In the genomic region with DNA sequence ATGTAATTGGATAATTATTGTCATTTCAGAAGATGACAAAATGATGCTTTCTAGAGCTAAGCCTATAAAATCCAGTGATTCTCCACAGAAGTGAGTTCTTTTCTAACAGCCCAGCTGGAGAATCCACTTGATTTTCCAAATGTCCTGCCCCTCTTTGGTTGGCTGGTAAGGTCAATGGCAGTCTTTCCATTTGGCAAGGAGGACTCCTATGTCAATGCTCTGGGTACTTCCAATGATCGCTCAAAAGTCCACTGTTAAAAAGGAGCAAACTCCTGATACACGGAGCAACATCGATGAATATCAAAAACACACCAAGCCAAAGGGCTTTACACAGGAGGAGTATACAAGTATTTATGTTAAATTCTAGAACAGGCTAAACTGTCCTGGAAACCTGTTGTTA, we compare ENCODE assay signal across 10 cellular contexts. TPM values are rescaled to one million over a fixed set of nuclear protein-coding genes. Genes with fewer than 3 reads are reported as not detected.
DNase-seq lines count a peak whose midpoint lies in the region; ATAC-seq and TF ChIP-seq lines count a peak whose summit lies in the region.
"Had no signal": no experiment of that assay in that cellular context is flagged by ENCODE, and none has a peak within 500 bp of the region (broad histone marks: within the 10 kb centered on the region; RNA-seq: fewer than 3 reads in every experiment).

No MANE protein-coding gene starts in this region.

- H3K4me1 Mint-ChIP-seq in CD8-positive, alpha-beta T cell (ENCODE audit: low read depth): peaks cover 97% of the 10 kb centered on the region

- peak overlapping the region; percentile 45 for H3K27ac ChIP-seq in CD8-positive, alpha-beta T cell (ENCODE audit: low read depth, low read length)
- H3K27ac ChIP-seq in SJSA1 (peak overlapping the region; percentile 57), esophagus muscularis mucosa (replicated peaks in 1 of 4) (peak overlapping the region; percentile 70 to 79 (median 76)), osteoblast (ENCODE audit: low read depth, low read length) (peak overlapping the region; percentile 82)
- H3K27ac ChIP-seq: SJCRH30 had no signal

- H3K79me2 ChIP-seq in osteoblast (ENCODE audit: insufficient read depth, low read length): peaks cover 33% of the 10 kb centered on the region

- H3K27me3 ChIP-seq in CD8-positive, alpha-beta T cell (ENCODE audit: insufficient read depth, low read length): no peaks in the 10 kb centered on the region
- H3K27me3 ChIP-seq in SJSA1 (replicated peaks) (no peaks in the 10 kb centered on the region), esophagus muscularis mucosa (no peaks in the 10 kb centered on the region), osteoblast (ENCODE audit: insufficient read depth, low read length) (no peaks in the 10 kb centered on the region)
- H3K27me3 ChIP-seq: SJCRH30 had no signal

- no peaks in the 10 kb centered on the region for H3K9me3 ChIP-seq in CD8-positive, alpha-beta T cell (ENCODE audit: low read length)
- H3K9me3 ChIP-seq in SJSA1 (replicated peaks): no peaks in the 10 kb centered on the region
- no peaks in the 10 kb centered on the region for H3K9me3 ChIP-seq in esophagus muscularis mucosa
- H3K9me3 ChIP-seq in osteoblast (ENCODE audit: low read depth, low read length): no peaks in the 10 kb centered on the region
- H3K9me3 ChIP-seq: SJCRH30 had no signal

- peaks cover 14% of the 10 kb centered on the region for H3K36me3 ChIP-seq in CD8-positive, alpha-beta T cell (ENCODE audit: insufficient read depth, low read length)
- peaks cover 75% of the 10 kb centered on the region for H3K36me3 ChIP-seq in SJSA1
- peaks cover 0 to 62% (median 27%) of the 10 kb centered on the region in 4 donors for H3K36me3 ChIP-seq in esophagus muscularis mucosa
- peaks cover 49% of the 10 kb centered on the region for H3K36me3 ChIP-seq in osteoblast (ENCODE audit: insufficient read depth, low read length)

- CTCF ChIA-PET in CD8-positive, alpha-beta T cell (lab: Charles Lee): interaction anchor here (1.1 to 12.1 kb wide), 6 partner anchors 8 to 72 kb away, joined by 3 to 134 read pairs (median 22); partner anchors contain the start of gene STK17A

- no peak overlapping the region for H3K4me3 Mint-ChIP-seq in CD8-positive, alpha-beta T cell

- no peak overlapping the region for H3K4me3 ChIP-seq in CD8-positive, alpha-beta T cell (ENCODE audit: low read depth, low read length)
- H3K4me3 ChIP-seq in SJSA1: no peak overlapping the region
- peak overlapping the region in 1 of 4 donors; percentile 5 for H3K4me3 ChIP-seq in esophagus muscularis mucosa
- no peak overlapping the region for H3K4me3 ChIP-seq in osteoblast (ENCODE audit: insufficient read depth, low read length)
- H3K4me3 ChIP-seq: SJCRH30 had no signal

- TF ChIP-seq CTCF in CD8-positive, alpha-beta T cell (IDR thresholded peaks at IDR 0.05): no peak
- TF ChIP-seq CTCF in esophagus muscularis mucosa (IDR thresholded peaks at IDR 0.05): no peak
- TF ChIP-seq CTCF in osteoblast (IDR thresholded peaks at IDR 0.05; ENCODE audit: extremely low read depth, low read depth, low read length): no peak

- WGBS in esophagus muscularis mucosa: 96% methylated on average over 3 of the region's 3 CpGs

- no peak for TF ChIP-seq EP300 in esophagus muscularis mucosa (IDR thresholded peaks at IDR 0.05)

- H2AFZ ChIP-seq in osteoblast (ENCODE audit: low read length): no peak overlapping the region

- no peak for ATAC-seq in CD8-positive, alpha-beta T cell

- H3K4me1 ChIP-seq in CD8-positive, alpha-beta T cell (ENCODE audit: insufficient read depth, low read length): peaks cover 97% of the 10 kb centered on the region
- H3K4me1 ChIP-seq in SJSA1 (replicated peaks) (peaks cover 16% of the 10 kb centered on the region), esophagus muscularis mucosa (peaks cover 39 to 57% (median 50%) of the 10 kb centered on the region in 4 donors), osteoblast (ENCODE audit: insufficient read depth, low read length) (peaks cover 46% of the 10 kb centered on the region)

- DNase-seq in CD8-positive, alpha-beta T cell: no peak
- DNase-seq in SJSA1 (ENCODE audit: low read depth in 1 of 2, low spot score in 2 of 2): no peak
- no peak for DNase-seq in esophagus muscularis mucosa (ENCODE audit: extremely low spot score)
- DNase-seq in osteoblast (ENCODE audit: insufficient read length, low spot score, missing footprints): no peak
- DNase-seq in OCI-M1 (lab: John Stamatoyannopoulos, UW): no peak
- DNase-seq in activated effector memory CD4-positive, alpha-beta T cell treated with anti-CD3 and anti-CD28 coated beads, Interleukin-2, amount 50 U/mL, for 16 hours: no peak
- DNase-seq in stimulated activated CD8-positive, alpha-beta memory T cell treated with anti-CD3 and anti-CD28 coated beads, Interleukin-4, amount 100 ng/mL, for 48 hours: no peak
- DNase-seq in globus pallidus (ENCODE audit: low spot score): no peak
- DNase-seq: midbrain, SJCRH30 had no signal

- peaks cover 5% of the 10 kb centered on the region for H4K20me1 ChIP-seq in osteoblast (ENCODE audit: insufficient read depth, low read length)

- intact Hi-C loops in CD8-positive, alpha-beta T cell (cut with DNase I, micrococcal nuclease): no loop called here
- intact Hi-C loops in esophagus muscularis mucosa (cut with DNase I): no loop called here

- H3K27me3 Mint-ChIP-seq in CD8-positive, alpha-beta T cell (ENCODE audit: low read depth): no peaks in the 10 kb centered on the region

- no peak for TF ChIP-seq POLR2A in esophagus muscularis mucosa (IDR thresholded peaks at IDR 0.05; ENCODE audit: low read depth)

- POLR2A ChIA-PET in CD8-positive, alpha-beta T cell (lab: Charles Lee): interaction anchor here (0.7 to 3.9 kb wide), 5 partner anchors 9 to 54 kb away, joined by 3 to 39 read pairs (median 3); no protein-coding TSS in a partner anchor

- peak overlapping the region; percentile 52 for H3K4me2 ChIP-seq in osteoblast (ENCODE audit: insufficient read depth, low read length)

- peak overlapping the region; percentile 93 for H3K27ac Mint-ChIP-seq in CD8-positive, alpha-beta T cell

- H3K36me3 Mint-ChIP-seq in CD8-positive, alpha-beta T cell: peaks cover 89% of the 10 kb centered on the region

- H3K9me3 Mint-ChIP-seq in CD8-positive, alpha-beta T cell: no peaks in the 10 kb centered on the region

RNA-seq across cellular contexts. Expression of gene STK17A, which starts 57.8 kb away (rescaled TPM):
- 100 to 1,000 TPM; 301 to 311 TPM for total RNA-seq in CD8-positive, alpha-beta T cell
- 47.0 and 49.5 TPM in 2 replicates for total RNA-seq in SJSA1 (2014; rRNA removed; shearing (Covaris generic))
- total RNA-seq in esophagus muscularis mucosa (10 to 100 TPM; 19.5 to 33.3 (median 24.6) TPM), osteoblast (95.2 and 109 TPM in 2 replicates)
